ENCODE assay signal across 1 cellular context in genomic region chr1:243487036-243487648, GRCh38.
TF ChIP-seq lines count a peak whose summit lies in the region.

No MANE protein-coding gene starts in this region.

TF ChIP-seq in IMR-90, 13 proteins besides CTCF, POLR2A, EP300 and RAD21:
- TF ChIP-seq MXI1 (IDR thresholded peaks at IDR 0.05; ENCODE audit: borderline replicate concordance, low read depth, low read length) (no peak), SMC3 (IDR thresholded peaks at IDR 0.05; ENCODE audit: low read depth, low read length) (no peak), BHLHE40 (IDR thresholded peaks at IDR 0.05; ENCODE audit: low read depth, low read length) (no peak), NFE2L2 (IDR thresholded peaks at IDR 0.05; ENCODE audit: low read depth, low read length) (no peak), USF2 (IDR thresholded peaks at IDR 0.05; ENCODE audit: low read depth, low read length) (no peak), MAZ (IDR thresholded peaks at IDR 0.05; ENCODE audit: borderline replicate concordance, low read depth, low read length) (no peak), CHD1 (IDR thresholded peaks at IDR 0.05; ENCODE audit: low read depth, low read length) (no peak), MAFK (IDR thresholded peaks at IDR 0.05; ENCODE audit: low read depth, low read length) (no peak), FOS (IDR thresholded peaks at IDR 0.05; ENCODE audit: low read depth, low read length) (no peak), RCOR1 (IDR thresholded peaks at IDR 0.05; ENCODE audit: insufficient replicate concordance, low read length) (no peak)
